In the genomic region with DNA sequence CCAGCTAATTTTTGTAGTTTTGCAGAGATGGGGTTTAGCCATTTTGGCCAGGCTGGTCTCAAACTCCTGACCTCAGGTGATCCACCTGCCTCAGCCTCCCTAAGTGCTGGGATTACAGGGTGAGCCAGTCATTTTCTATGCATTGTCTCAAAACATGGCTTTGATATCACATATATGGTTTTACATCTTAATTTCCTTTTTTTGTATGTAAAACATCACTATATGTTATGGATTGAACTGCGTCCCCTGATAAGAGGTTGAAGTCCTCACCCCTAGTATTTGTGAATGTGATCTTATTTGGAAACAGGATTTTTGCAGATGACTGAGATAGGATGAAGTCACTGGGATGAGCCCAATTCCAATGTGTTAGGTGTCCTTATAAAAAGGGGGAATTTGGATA, we compare ENCODE assay signal across 31 cellular contexts.
DNase-seq lines count a peak whose midpoint lies in the region; ATAC-seq and TF ChIP-seq lines count a peak whose summit lies in the region.
"Had no signal": no experiment of that assay in that cellular context is flagged by ENCODE, and none has a peak within 500 bp of the region (broad histone marks: within the 10 kb centered on the region; RNA-seq: fewer than 3 reads in every experiment).

No MANE protein-coding gene starts in this region.

- no peaks in the 10 kb centered on the region for H3K9me2 ChIP-seq in GM23338 (ENCODE audit: insufficient read depth)

- no peak overlapping the region for H3K4me3 ChIP-seq in GM23338
- H3K4me3 ChIP-seq: A549; BLaER1; BLaER1 treated with 17β-estradiol and CSF1 and Interleukin-3, amounts not matched to agents 10 nM and 100 nM had no signal

- H3K4me1 ChIP-seq in GM23338 (ENCODE audit: insufficient read depth): no peaks in the 10 kb centered on the region
- H3K4me1 ChIP-seq: A549; BE2C; BLaER1; BLaER1 treated with 17β-estradiol and CSF1 and Interleukin-3, amounts not matched to agents 10 nM and 100 nM; Caco-2 had no signal

- H3K79me2 ChIP-seq in GM23338 (replicated peaks; ENCODE audit: insufficient read depth): no peaks in the 10 kb centered on the region

- H3K27me3 ChIP-seq in GM23338 (ENCODE audit: insufficient read depth): no peaks in the 10 kb centered on the region
- H3K27me3 ChIP-seq: BE2C; BLaER1; BLaER1 treated with 17β-estradiol and CSF1 and Interleukin-3, amounts not matched to agents 10 nM and 100 nM had no signal

- no peaks in the 10 kb centered on the region for H3K27me3 Mint-ChIP-seq in GM23338 (ENCODE audit: insufficient read depth, low read depth, poor library complexity)
- H3K27me3 Mint-ChIP-seq: CD4-positive, CD25-positive, alpha-beta regulatory T cell; CD8-positive, alpha-beta memory T cell had no signal

- H4K20me1 ChIP-seq in GM23338 (replicated peaks; ENCODE audit: insufficient read depth): no peaks in the 10 kb centered on the region
- H4K20me1 ChIP-seq: BLaER1; BLaER1 treated with 17β-estradiol and CSF1 and Interleukin-3, amounts not matched to agents 10 nM and 100 nM had no signal

- H3K36me3 ChIP-seq in GM23338 (ENCODE audit: insufficient read depth): no peaks in the 10 kb centered on the region
- H3K36me3 ChIP-seq: BE2C; BLaER1; BLaER1 treated with 17β-estradiol and CSF1 and Interleukin-3, amounts not matched to agents 10 nM and 100 nM had no signal

- peaks cover 11% of the 10 kb centered on the region; the same call in 2 of the 3 replicates for H3K9me3 Mint-ChIP-seq in GM23338
- H3K9me3 Mint-ChIP-seq: CD8-positive, alpha-beta T cell had no signal

- H3K27ac ChIP-seq in GM23338 (ENCODE audit: low read depth): no peak overlapping the region
- H3K27ac ChIP-seq: 22Rv1; A549; BLaER1; BLaER1 treated with 17β-estradiol and CSF1 and Interleukin-3, amounts not matched to agents 10 nM and 100 nM; C4-2B had no signal

- no peak overlapping the region for H3K27ac Mint-ChIP-seq in GM23338
- H3K27ac Mint-ChIP-seq: B cell; CD14-positive monocyte; CD4-positive, alpha-beta memory T cell; CD4-positive, alpha-beta T cell; CD4-positive, CD25-positive, alpha-beta regulatory T cell; CD8-positive, alpha-beta memory T cell; CD8-positive, alpha-beta T cell had no signal

- H3K36me3 Mint-ChIP-seq in GM23338 (ENCODE audit: low read depth): peaks cover 5% of the 10 kb centered on the region; the same call in 1 of the 3 replicates
- H3K36me3 Mint-ChIP-seq: CD14-positive monocyte; CD4-positive, alpha-beta memory T cell; CD4-positive, CD25-positive, alpha-beta regulatory T cell; CD8-positive, alpha-beta memory T cell; CD8-positive, alpha-beta T cell had no signal

- H3K4me3 Mint-ChIP-seq in GM23338: no peak overlapping the region
- H3K4me3 Mint-ChIP-seq: B cell; CD14-positive monocyte; CD4-positive, alpha-beta memory T cell; CD4-positive, alpha-beta T cell; CD4-positive, CD25-positive, alpha-beta regulatory T cell; CD8-positive, alpha-beta memory T cell; CD8-positive, alpha-beta T cell had no signal

- no peak for ATAC-seq in GM23338
- ATAC-seq: A549; CD8-positive, alpha-beta T cell had no signal

- no peaks in the 10 kb centered on the region for H3F3A ChIP-seq in GM23338 (replicated peaks; ENCODE audit: low read depth)

- H3K4me2 ChIP-seq in GM23338: no peak overlapping the region
- H3K4me2 ChIP-seq: A549; BLaER1; BLaER1 treated with 17β-estradiol and CSF1 and Interleukin-3, amounts not matched to agents 10 nM and 100 nM had no signal

- 0 out of 2 replicates have a peak overlapping the region, but pooled peaks have one; percentile 47 for H2AFZ ChIP-seq in GM23338

- DNase-seq in GM23338 (ENCODE audit: low spot score) (no peak), SK-N-DZ (ENCODE audit: low spot score) (peak; percentile 94), UCSD-AML1 (lab: John Stamatoyannopoulos, UW; ENCODE audit: unreplicated experiment) (no peak), hepatic stellate cell (ENCODE audit: low spot score) (no peak)
- DNase-seq: 8988T; ACHN; AML-193; BE2C; C1 segment of cervical spinal cord; Caco-2; Calu3; CD4-positive, alpha-beta memory T cell; CD4-positive, alpha-beta T cell; CD4-positive, CD25-positive, alpha-beta regulatory T cell; CD8-positive, alpha-beta memory T cell; CD8-positive, alpha-beta T cell; COR-L47; DMS 273 treated with DMSO at 0.1 percent for 48 hours; DMS153; DMS53; DMS79; DMS79 treated with DMSO at 0.1 percent for 48 hours; DND-41; EL had no signal

- H3K4me1 Mint-ChIP-seq in GM23338: peaks cover 3% of the 10 kb centered on the region; the same call in 1 of the 3 replicates
- H3K4me1 Mint-ChIP-seq: B cell; CD14-positive monocyte; CD4-positive, alpha-beta memory T cell; CD8-positive, alpha-beta memory T cell had no signal

- no peak for TF ChIP-seq CTCF in GM23338 (conservative IDR thresholded peaks at IDR 0.05; ENCODE audit: low read depth in 2 of 2)

TF ChIP-seq in GM23338, 12 proteins besides CTCF, POLR2A, EP300 and RAD21 (continues in another document):
- TF ChIP-seq POLR2AphosphoS5 (IDR thresholded peaks at IDR 0.05; ENCODE audit: low read depth) (no peak), ZNF331 (CRISPR knock-in tag; IDR thresholded peaks at IDR 0.05; ENCODE audit: low read depth) (no peak), STAT1 (IDR thresholded peaks at IDR 0.05; ENCODE audit: unreplicated experiment) (no peak)
- TF ChIP-seq, protein P1, sequence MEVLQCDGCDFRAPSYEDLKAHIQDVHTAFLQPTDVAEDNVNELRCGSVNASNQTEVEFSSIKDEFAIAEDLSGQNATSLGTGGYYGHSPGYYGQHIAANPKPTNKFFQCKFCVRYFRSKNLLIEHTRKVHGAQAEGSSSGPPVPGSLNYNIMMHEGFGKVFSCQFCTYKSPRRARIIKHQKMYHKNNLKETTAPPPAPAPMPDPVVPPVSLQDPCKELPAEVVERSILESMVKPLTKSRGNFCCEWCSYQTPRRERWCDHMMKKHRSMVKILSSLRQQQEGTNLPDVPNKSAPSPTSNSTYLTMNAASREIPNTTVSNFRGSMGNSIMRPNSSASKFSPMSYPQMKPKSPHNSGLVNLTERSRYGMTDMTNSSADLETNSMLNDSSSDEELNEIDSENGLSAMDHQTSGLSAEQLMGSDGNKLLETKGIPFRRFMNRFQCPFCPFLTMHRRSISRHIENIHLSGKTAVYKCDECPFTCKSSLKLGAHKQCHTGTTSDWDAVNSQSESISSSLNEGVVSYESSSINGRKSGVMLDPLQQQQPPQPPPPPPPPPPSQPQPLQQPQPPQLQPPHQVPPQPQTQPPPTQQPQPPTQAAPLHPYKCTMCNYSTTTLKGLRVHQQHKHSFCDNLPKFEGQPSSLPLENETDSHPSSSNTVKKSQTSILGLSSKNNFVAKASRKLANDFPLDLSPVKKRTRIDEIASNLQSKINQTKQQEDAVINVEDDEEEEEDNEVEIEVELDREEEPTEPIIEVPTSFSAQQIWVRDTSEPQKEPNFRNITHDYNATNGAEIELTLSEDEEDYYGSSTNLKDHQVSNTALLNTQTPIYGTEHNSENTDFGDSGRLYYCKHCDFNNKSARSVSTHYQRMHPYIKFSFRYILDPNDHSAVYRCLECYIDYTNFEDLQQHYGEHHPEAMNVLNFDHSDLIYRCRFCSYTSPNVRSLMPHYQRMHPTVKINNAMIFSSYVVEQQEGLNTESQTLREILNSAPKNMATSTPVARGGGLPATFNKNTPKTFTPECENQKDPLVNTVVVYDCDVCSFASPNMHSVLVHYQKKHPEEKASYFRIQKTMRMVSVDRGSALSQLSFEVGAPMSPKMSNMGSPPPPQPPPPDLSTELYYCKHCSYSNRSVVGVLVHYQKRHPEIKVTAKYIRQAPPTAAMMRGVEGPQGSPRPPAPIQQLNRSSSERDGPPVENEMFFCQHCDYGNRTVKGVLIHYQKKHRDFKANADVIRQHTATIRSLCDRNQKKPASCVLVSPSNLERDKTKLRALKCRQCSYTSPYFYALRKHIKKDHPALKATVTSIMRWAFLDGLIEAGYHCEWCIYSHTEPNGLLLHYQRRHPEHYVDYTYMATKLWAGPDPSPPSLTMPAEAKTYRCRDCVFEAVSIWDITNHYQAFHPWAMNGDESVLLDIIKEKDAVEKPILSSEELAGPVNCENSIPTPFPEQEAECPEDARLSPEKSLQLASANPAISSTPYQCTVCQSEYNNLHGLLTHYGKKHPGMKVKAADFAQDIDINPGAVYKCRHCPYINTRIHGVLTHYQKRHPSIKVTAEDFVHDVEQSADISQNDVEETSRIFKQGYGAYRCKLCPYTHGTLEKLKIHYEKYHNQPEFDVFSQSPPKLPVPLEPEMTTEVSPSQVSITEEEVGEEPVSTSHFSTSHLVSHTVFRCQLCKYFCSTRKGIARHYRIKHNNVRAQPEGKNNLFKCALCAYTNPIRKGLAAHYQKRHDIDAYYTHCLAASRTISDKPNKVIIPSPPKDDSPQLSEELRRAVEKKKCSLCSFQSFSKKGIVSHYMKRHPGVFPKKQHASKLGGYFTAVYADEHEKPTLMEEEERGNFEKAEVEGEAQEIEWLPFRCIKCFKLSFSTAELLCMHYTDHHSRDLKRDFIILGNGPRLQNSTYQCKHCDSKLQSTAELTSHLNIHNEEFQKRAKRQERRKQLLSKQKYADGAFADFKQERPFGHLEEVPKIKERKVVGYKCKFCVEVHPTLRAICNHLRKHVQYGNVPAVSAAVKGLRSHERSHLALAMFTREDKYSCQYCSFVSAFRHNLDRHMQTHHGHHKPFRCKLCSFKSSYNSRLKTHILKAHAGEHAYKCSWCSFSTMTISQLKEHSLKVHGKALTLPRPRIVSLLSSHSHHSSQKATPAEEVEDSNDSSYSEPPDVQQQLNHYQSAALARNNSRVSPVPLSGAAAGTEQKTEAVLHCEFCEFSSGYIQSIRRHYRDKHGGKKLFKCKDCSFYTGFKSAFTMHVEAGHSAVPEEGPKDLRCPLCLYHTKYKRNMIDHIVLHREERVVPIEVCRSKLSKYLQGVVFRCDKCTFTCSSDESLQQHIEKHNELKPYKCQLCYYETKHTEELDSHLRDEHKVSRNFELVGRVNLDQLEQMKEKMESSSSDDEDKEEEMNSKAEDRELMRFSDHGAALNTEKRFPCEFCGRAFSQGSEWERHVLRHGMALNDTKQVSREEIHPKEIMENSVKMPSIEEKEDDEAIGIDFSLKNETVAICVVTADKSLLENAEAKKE (CRISPR knock-in tag; IDR thresholded peaks at IDR 0.05): no peak
